Comparison of ENCODE assay signal across 24 cellular contexts in the genomic region with DNA sequence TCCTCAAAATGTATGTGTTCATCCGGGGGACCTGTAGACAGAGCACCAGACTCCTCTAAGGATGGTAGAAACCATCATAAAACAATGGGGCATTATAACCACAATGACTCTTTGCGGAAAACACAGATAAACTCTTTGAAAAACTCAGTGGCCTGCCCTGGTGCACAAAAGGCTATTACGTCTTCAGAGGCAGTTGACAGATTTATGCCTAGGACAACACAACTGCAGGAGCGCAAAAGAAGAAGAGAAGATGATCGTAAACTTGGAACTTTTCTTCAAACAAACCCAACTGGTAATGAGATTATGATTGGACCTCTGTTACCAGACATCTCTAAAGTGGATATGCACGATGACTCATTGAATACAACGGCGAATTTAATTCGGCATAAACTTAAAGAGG. TPM values are rescaled to one million over a fixed set of nuclear protein-coding genes. Genes with fewer than 3 reads are reported as not detected.
A peak's percentile ranks its signal among the peaks of the same experiment; 100 is the strongest.
DNase-seq lines count a peak whose midpoint lies in the region; ATAC-seq and TF ChIP-seq lines count a peak whose summit lies in the region.
"Had no signal": no experiment of that assay in that cellular context is flagged by ENCODE, and none has a peak within 500 bp of the region (broad histone marks: within the 10 kb centered on the region; RNA-seq: fewer than 3 reads in every experiment).

No MANE protein-coding gene starts in this region.

- POLR2A ChIA-PET in HEK293 (lab: Yijun Ruan, JAX) = no interaction called here

- no peaks in the 10 kb centered on the region for H3K27me3 Mint-ChIP-seq in activated T-cell treated with anti-CD3 and anti-CD28 coated beads, Interleukin-2, amount 50 U/mL, for 72 hours (ENCODE audit: low read depth)
- no peaks in the 10 kb centered on the region for H3K27me3 Mint-ChIP-seq in T-helper 17 cell
- H3K27me3 Mint-ChIP-seq: CD4-positive, alpha-beta T cell had no signal

- TF ChIP-seq CTCF in HEK293 (tag by site-specific recombination; IDR thresholded peaks at IDR 0.05) = no peak
- no peak for TF ChIP-seq CTCF in neural cell (IDR thresholded peaks at IDR 0.05; ENCODE audit: poor library complexity, severe bottlenecking)

- peaks cover 7 to 30% of the 10 kb centered on the region in 2 donors for H3K36me3 Mint-ChIP-seq in activated T-cell treated with anti-CD3 and anti-CD28 coated beads, Interleukin-2, amount 50 U/mL, for 72 hours (ENCODE audit: insufficient read depth in 2 of 2)
- peaks cover 14% of the 10 kb centered on the region for H3K36me3 Mint-ChIP-seq in T-helper 17 cell (ENCODE audit: low read depth)

- no peak overlapping the region for H3K4me3 ChIP-seq in HEK293 (ENCODE audit: low read depth, low read length)
- H3K4me3 ChIP-seq in neural cell (ENCODE audit: low read length) = peak overlapping the region; percentile 30
- H3K4me3 ChIP-seq: BLaER1 treated with 17β-estradiol and CSF1 and Interleukin-3, amounts not matched to agents 10 nM and 100 nM; SJSA1 had no signal

- no peak for ATAC-seq in activated T-cell treated with anti-CD3 and anti-CD28 coated beads, Interleukin-2, amount 50 U/mL, for 72 hours (replicated peaks in 1 of 2)
- no peak for ATAC-seq in T-helper 17 cell
- ATAC-seq in GM18861 (IDR thresholded peaks at IDR 0.05; ENCODE audit: unreplicated experiment) = no peak
- no peak for ATAC-seq in GM21390 (IDR thresholded peaks at IDR 0.05; ENCODE audit: unreplicated experiment)

- H3K4me1 Mint-ChIP-seq in activated T-cell treated with anti-CD3 and anti-CD28 coated beads, Interleukin-2, amount 50 U/mL, for 72 hours (ENCODE audit: low read depth) = peaks cover 23% of the 10 kb centered on the region
- H3K4me1 Mint-ChIP-seq in T-helper 17 cell = peaks cover 14% of the 10 kb centered on the region

- no peak overlapping the region for H3K4me3 Mint-ChIP-seq in activated T-cell treated with anti-CD3 and anti-CD28 coated beads, Interleukin-2, amount 50 U/mL, for 72 hours
- H3K4me3 Mint-ChIP-seq in T-helper 17 cell = no peak overlapping the region
- H3K4me3 Mint-ChIP-seq: CD4-positive, alpha-beta T cell had no signal

- no peaks in the 10 kb centered on the region for H3K9me2 ChIP-seq in neural cell (ENCODE audit: insufficient read depth, low read length)

- H3K27me3 ChIP-seq in neural cell (ENCODE audit: insufficient read depth, low read depth, low read length) = no peaks in the 10 kb centered on the region
- H3K27me3 ChIP-seq: BLaER1 treated with 17β-estradiol and CSF1 and Interleukin-3, amounts not matched to agents 10 nM and 100 nM; SJSA1 had no signal

- no peak for TF ChIP-seq EP300 in neural cell (conservative IDR thresholded peaks at IDR 0.05; ENCODE audit: poor library complexity, severe bottlenecking)

- peaks cover 13% of the 10 kb centered on the region; the same call in 1 of the 2 replicates for H3K4me1 ChIP-seq in HEK293 (ENCODE audit: control insufficient read depth, insufficient read depth, low read length)

- DNase-seq in activated T-cell treated with anti-CD3 and anti-CD28 coated beads, Interleukin-2, amount 50 U/mL, for 72 hours = no peak
- DNase-seq in activated T-cell treated with anti-CD3 and anti-CD28 coated beads, Interleukin-2, amount 50 U/mL, for 48 hours = no peak
- DNase-seq in T-helper 17 cell (no peak), HK-2 (ENCODE audit: unreplicated experiment) (no peak)
- DNase-seq: AML-193; CD4-positive, alpha-beta T cell; GOT3; HCEC 1CT; KG1; NCI-H1048; NCI-H1417; NCI-H1694; NCI-H2029 treated with DMSO at 0.1 percent for 48 hours; NCI-H2227 treated with DMSO at 0.1 percent for 48 hours; NCI-H526 treated with DMSO at 0.1 percent for 48 hours; Right ventricle myocardium superior; RPMI8226 had no signal

- H3K79me2 ChIP-seq in neural cell (replicated peaks; ENCODE audit: insufficient read depth, low read length) = peaks cover 8% of the 10 kb centered on the region

- no peak overlapping the region for H3K9ac ChIP-seq in neural cell (ENCODE audit: low read length)

- H3K9me3 Mint-ChIP-seq in activated T-cell treated with anti-CD3 and anti-CD28 coated beads, Interleukin-2, amount 50 U/mL, for 72 hours = no peaks in the 10 kb centered on the region
- H3K9me3 Mint-ChIP-seq: CD4-positive, alpha-beta T cell had no signal

- CTCF ChIA-PET in HEK293 (lab: Yijun Ruan, JAX) = interaction anchor here (0.9 kb wide), 1 partner anchor 56 kb away, joined by 3 read pairs; no protein-coding TSS in a partner anchor

- H3K9me3 ChIP-seq in HEK293 (ENCODE audit: control insufficient read depth, insufficient read depth, low read depth, low read length) = no peaks in the 10 kb centered on the region
- no peaks in the 10 kb centered on the region for H3K9me3 ChIP-seq in T-helper 17 cell (ENCODE audit: control insufficient read depth, low read length, poor library complexity, severe bottlenecking)
- no peaks in the 10 kb centered on the region for H3K9me3 ChIP-seq in neural cell (ENCODE audit: low read length)
- H3K9me3 ChIP-seq: BLaER1 treated with 17β-estradiol and CSF1 and Interleukin-3, amounts not matched to agents 10 nM and 100 nM; SJSA1 had no signal

- H3K27ac ChIP-seq in HEK293 (ENCODE audit: extremely low read depth, low read depth, low read length) = peak overlapping the region; percentile 20
- no peak overlapping the region for H3K27ac ChIP-seq in neural cell (ENCODE audit: low read length)
- H3K27ac ChIP-seq: BLaER1 treated with 17β-estradiol and CSF1 and Interleukin-3, amounts not matched to agents 10 nM and 100 nM; SJSA1 had no signal

- H3K4me2 ChIP-seq in neural cell (ENCODE audit: low read length) = no peak overlapping the region
- H3K4me2 ChIP-seq: BLaER1 treated with 17β-estradiol and CSF1 and Interleukin-3, amounts not matched to agents 10 nM and 100 nM had no signal

- no peak overlapping the region for H2AFZ ChIP-seq in neural cell (ENCODE audit: low read depth, low read length)

- no peak for TF ChIP-seq RAD21 in neural cell (conservative IDR thresholded peaks at IDR 0.05)

- H3K36me3 ChIP-seq in HEK293 (ENCODE audit: control insufficient read depth in 2 of 2, insufficient read depth in 1 of 2, low read length in 2 of 2) (peaks cover 58 to 81% of the 10 kb centered on the region in 2 experiments), neural cell (ENCODE audit: insufficient read depth, low read length) (peaks cover 9% of the 10 kb centered on the region)

- H4K20me1 ChIP-seq in neural cell (ENCODE audit: insufficient read depth) = no peaks in the 10 kb centered on the region

- H3F3A ChIP-seq in neural cell (ENCODE audit: insufficient read depth, low read length, poor library complexity, severe bottlenecking) = no peaks in the 10 kb centered on the region

- peak overlapping the region; percentile 67 for H3K27ac Mint-ChIP-seq in activated T-cell treated with anti-CD3 and anti-CD28 coated beads, Interleukin-2, amount 50 U/mL, for 72 hours
- H3K27ac Mint-ChIP-seq in T-helper 17 cell = peak overlapping the region; percentile 69
- H3K27ac Mint-ChIP-seq: CD4-positive, alpha-beta T cell had no signal

TF ChIP-seq in HEK293, 187 proteins besides CTCF, POLR2A, EP300 and RAD21 (continues in another document):
- TF ChIP-seq ZNF48 (tag by site-specific recombination; IDR thresholded peaks at IDR 0.05) (no peak), ZNF274 (IDR thresholded peaks at IDR 0.05; ENCODE audit: low read length) (no peak), ZNF274 (tag by site-specific recombination; IDR thresholded peaks at IDR 0.05; ENCODE audit: borderline replicate concordance) (no peak), ZNF184 (tag by site-specific recombination; IDR thresholded peaks at IDR 0.05) (0 out of 2 replicates have a peak, but pooled peaks have one; percentile 29)
- TF ChIP-seq, protein P1, sequence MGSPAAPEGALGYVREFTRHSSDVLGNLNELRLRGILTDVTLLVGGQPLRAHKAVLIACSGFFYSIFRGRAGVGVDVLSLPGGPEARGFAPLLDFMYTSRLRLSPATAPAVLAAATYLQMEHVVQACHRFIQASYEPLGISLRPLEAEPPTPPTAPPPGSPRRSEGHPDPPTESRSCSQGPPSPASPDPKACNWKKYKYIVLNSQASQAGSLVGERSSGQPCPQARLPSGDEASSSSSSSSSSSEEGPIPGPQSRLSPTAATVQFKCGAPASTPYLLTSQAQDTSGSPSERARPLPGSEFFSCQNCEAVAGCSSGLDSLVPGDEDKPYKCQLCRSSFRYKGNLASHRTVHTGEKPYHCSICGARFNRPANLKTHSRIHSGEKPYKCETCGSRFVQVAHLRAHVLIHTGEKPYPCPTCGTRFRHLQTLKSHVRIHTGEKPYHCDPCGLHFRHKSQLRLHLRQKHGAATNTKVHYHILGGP (tag by site-specific recombination; IDR thresholded peaks at IDR 0.05) = no peak

TF ChIP-seq in neural cell, 6 proteins besides CTCF, POLR2A, EP300 and RAD21 (continues in another document):
- TF ChIP-seq POLR2AphosphoS5 (IDR thresholded peaks at IDR 0.05) (no peak), MXI1 (conservative IDR thresholded peaks at IDR 0.05; ENCODE audit: poor library complexity, severe bottlenecking) (no peak), SMC3 (conservative IDR thresholded peaks at IDR 0.05; ENCODE audit: poor library complexity) (no peak), TAF1 (IDR thresholded peaks at IDR 0.05; ENCODE audit: low read depth) (no peak)

RNA-seq across cellular contexts. Expression of gene RBM48, which starts 6.0 kb away (rescaled TPM):
- 10 to 100 TPM; 13.5 to 16.1 TPM for total RNA-seq in activated T-cell treated with anti-CD3 and anti-CD28 coated beads, Interleukin-2, amount 50 U/mL, for 72 hours
- 10 to 100 TPM; 27.7 to 29.3 TPM for total RNA-seq in T-helper 17 cell
- polyA plus RNA-seq in neural cell = 20.2 and 26.4 TPM in 2 replicates
- 34.8 and 39.4 TPM in 2 replicates for polyA minus RNA-seq in neural cell

RNA-seq across cellular contexts. Expression of gene PEX1, which starts 6.3 kb away (rescaled TPM):
- total RNA-seq in activated T-cell treated with anti-CD3 and anti-CD28 coated beads, Interleukin-2, amount 50 U/mL, for 72 hours = 10 to 100 TPM; 20.8 to 22.8 TPM
- total RNA-seq in T-helper 17 cell = 10 to 100 TPM; 18.2 to 19.1 TPM
- 77.7 and 108 TPM in 2 replicates for polyA plus RNA-seq in neural cell
- 86.2 and 99.8 TPM in 2 replicates for polyA minus RNA-seq in neural cell

RNA-seq across cellular contexts. Expression of gene FAM133B, which starts 55.6 kb away (rescaled TPM):
- total RNA-seq in activated T-cell treated with anti-CD3 and anti-CD28 coated beads, Interleukin-2, amount 50 U/mL, for 72 hours = 10 to 100 TPM; 30.3 to 35.7 TPM
- total RNA-seq in T-helper 17 cell = 10 to 100 TPM; 71.6 to 77.0 TPM
- polyA plus RNA-seq in neural cell = 50.0 and 56.0 TPM in 2 replicates
- polyA minus RNA-seq in neural cell = 39.2 and 50.1 TPM in 2 replicates

RNA-seq across cellular contexts. Expression of gene ERVW-1, which starts 56.8 kb away (rescaled TPM):
- total RNA-seq in activated T-cell treated with anti-CD3 and anti-CD28 coated beads, Interleukin-2, amount 50 U/mL, for 72 hours = not detected
- not detected for total RNA-seq in T-helper 17 cell
- polyA plus RNA-seq in neural cell = not detected in 2 replicates
- polyA minus RNA-seq in neural cell = not detected in 2 replicates
- total RNA-seq: CD4-positive, alpha-beta T cell; NCI-H460; Right ventricle myocardium superior; SJSA1 had no signal
